In genomic region chr11:13679768-13680167, GRCh38 we compare ENCODE assay signal across 19 cellular contexts.
"Had no signal": no experiment of that assay in that cellular context is flagged by ENCODE, and none has a peak within 500 bp of the region (broad histone marks: within the 10 kb centered on the region; RNA-seq: fewer than 3 reads in every experiment).

No MANE protein-coding gene starts in this region.

- ATAC-seq: activated CD8-positive, alpha-beta T cell treated with anti-CD3 and anti-CD28 coated beads for 36 hours; gastrocnemius medialis had no signal

- DNase-seq: activated CD4-positive, alpha-beta T cell treated with anti-CD3 and anti-CD28 coated beads for 48 hours; activated CD8-positive, alpha-beta T cell treated with anti-CD3 and anti-CD28 coated beads for 36 hours; activated effector memory CD4-positive, alpha-beta T cell treated with Interleukin-2 at 50 U/mL for 16 hours; activated naive CD4-positive, alpha-beta T cell treated with anti-CD3 and anti-CD28 coated beads, Interleukin-2, amount 50 U/mL, for 16 hours; activated T-cell treated with anti-CD3 and anti-CD28 coated beads, Interleukin-2, amount 50 U/mL, for 4 hours; effector CD4-positive, alpha-beta T cell; gastrocnemius medialis; left colon; lower lobe of right lung; nephron progenitor cell; occipital lobe; stimulated activated CD4-positive, alpha-beta T cell treated with anti-CD3 and anti-CD28 coated beads, Interleukin-12 subunit alpha, Interleukin-12 subunit beta, amount 100 ng/mL, for 4 hours; stimulated activated CD4-positive, alpha-beta T cell treated with anti-CD3 and anti-CD28 coated beads, Interleukin-1b, Interleukin-23, amount 100 ng/mL, for 48 hours; stimulated activated CD8-positive, alpha-beta memory T cell treated with anti-CD3 and anti-CD28 coated beads, Interleukin-4, amount 100 ng/mL, for 48 hours; stimulated activated naive CD4-positive, alpha-beta T cell; transverse colon had no signal

- H3K27me3 ChIP-seq: ascending aorta, gastrocnemius medialis, transverse colon had no signal

- H3K4me3 Mint-ChIP-seq: activated CD8-positive, alpha-beta T cell treated with anti-CD3 and anti-CD28 coated beads for 36 hours; activated T-cell treated with anti-CD3 and anti-CD28 coated beads, Interleukin-2, amount 50 U/mL, for 4 hours; nephron progenitor cell; T-helper 2 cell treated with Interferon-gamma antibody and Interleukin-4, amounts not matched to agents 5 μg/mL and 100 μg/mL, for 36 hours had no signal

- H3K27ac ChIP-seq: ascending aorta, coronary artery, gastrocnemius medialis, lower lobe of right lung had no signal

- H3K9me3 Mint-ChIP-seq: activated CD8-positive, alpha-beta T cell treated with anti-CD3 and anti-CD28 coated beads for 36 hours; activated T-cell treated with anti-CD3 and anti-CD28 coated beads, Interleukin-2, amount 50 U/mL, for 4 hours; nephron progenitor cell; T-helper 2 cell treated with Interferon-gamma antibody and Interleukin-4, amounts not matched to agents 5 μg/mL and 100 μg/mL, for 36 hours had no signal

- H3K4me3 ChIP-seq: ascending aorta, coronary artery, gastrocnemius medialis, lower lobe of right lung, transverse colon had no signal

- H3K27ac Mint-ChIP-seq: activated CD8-positive, alpha-beta T cell treated with anti-CD3 and anti-CD28 coated beads for 36 hours; nephron progenitor cell; T-helper 2 cell treated with Interferon-gamma antibody and Interleukin-4, amounts not matched to agents 5 μg/mL and 100 μg/mL, for 36 hours had no signal

- H3K27me3 Mint-ChIP-seq: activated CD8-positive, alpha-beta T cell treated with anti-CD3 and anti-CD28 coated beads for 36 hours had no signal
